In genomic region chr1:13836136-13836535, GRCh38 we compare ENCODE assay signal across 28 cellular contexts.
"Had no signal": no experiment of that assay in that cellular context is flagged by ENCODE, and none has a peak within 500 bp of the region (broad histone marks: within the 10 kb centered on the region; RNA-seq: fewer than 3 reads in every experiment).

No MANE protein-coding gene starts in this region.

- FAIRE-seq: endometrium, islet of Langerhans, keratinocyte had no signal

- H3K9me3 ChIP-seq: colonic mucosa, esophagus squamous epithelium, gastrocnemius medialis, left lung, lower lobe of right lung, mucosa of descending colon had no signal

- H3K4me3 ChIP-seq: colonic mucosa, esophagus squamous epithelium, gastrocnemius medialis, heart right ventricle, left lung, lower lobe of right lung, mucosa of descending colon had no signal

- H3K36me3 ChIP-seq: colonic mucosa, esophagus squamous epithelium, gastrocnemius medialis, heart right ventricle, left lung, lower lobe of right lung had no signal

- DNase-seq: colonic mucosa; cortex of kidney; effector CD8-positive, alpha-beta T cell; effector memory CD8-positive, alpha-beta T cell; endodermal cell; erythroblast; esophagus squamous epithelium; foreskin fibroblast; foreskin melanocyte; gastrocnemius medialis; glutamatergic neuron; head of caudate nucleus; heart right ventricle; hippocampal formation; left cardiac atrium; left lung; left ventricle myocardium superior; lower lobe of right lung; mesenchymal stem cell; mucosa of descending colon; naive B cell had no signal

- H3K4me1 Mint-ChIP-seq: endodermal cell, mesothelial cell of epicardium, naive B cell had no signal

- H3K27ac ChIP-seq: colonic mucosa, epithelial cell of prostate, esophagus squamous epithelium, gastrocnemius medialis, heart right ventricle, left lung, lower lobe of right lung had no signal

- H3K9me3 Mint-ChIP-seq: effector memory CD8-positive, alpha-beta T cell had no signal

- H3K36me3 Mint-ChIP-seq: mesothelial cell of epicardium, naive B cell had no signal

- ATAC-seq: effector memory CD8-positive, alpha-beta T cell; esophagus mucosa; gastrocnemius medialis; heart right ventricle; left cardiac atrium; left lung; left ventricle myocardium superior; lower lobe of right lung; mucosa of descending colon had no signal

- H3K27me3 ChIP-seq: colonic mucosa, gastrocnemius medialis, left lung had no signal

- H3K4me3 Mint-ChIP-seq: dendritic cell treated with granulocyte-macrophage colony-stimulating factor and Interleukin-4, amounts not matched to agents 40 ng/mL and 50 ng/mL, for 4 days; effector memory CD8-positive, alpha-beta T cell; endodermal cell; mesothelial cell of epicardium; naive B cell had no signal

- H3K4me1 ChIP-seq: gastrocnemius medialis, heart right ventricle, left lung had no signal

- H3K27ac Mint-ChIP-seq: dendritic cell treated with granulocyte-macrophage colony-stimulating factor and Interleukin-4, amounts not matched to agents 40 ng/mL and 50 ng/mL, for 4 days; effector memory CD8-positive, alpha-beta T cell; endodermal cell; mesothelial cell of epicardium; naive B cell had no signal
